In the genomic region with DNA sequence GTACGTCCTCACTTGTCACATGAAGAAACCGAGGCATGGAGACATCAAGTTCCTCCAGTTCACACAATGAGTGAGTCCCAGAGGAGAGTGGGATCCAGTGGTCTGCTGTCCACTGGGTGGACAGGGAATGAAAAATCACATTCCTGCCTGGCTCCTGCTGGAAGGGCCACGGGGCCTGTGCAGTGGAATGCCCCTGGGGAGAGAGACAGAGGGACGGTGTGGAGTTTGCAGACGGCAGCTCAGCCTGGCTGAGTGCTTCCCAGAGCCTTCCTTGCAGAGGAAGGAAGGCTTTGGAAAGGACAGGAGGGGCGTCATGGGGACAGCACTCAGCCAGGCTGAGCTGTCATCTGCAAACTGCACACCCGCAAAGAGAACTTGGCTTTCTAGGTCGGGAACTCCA, we compare ENCODE assay signal across 24 cellular contexts.
"Had no signal": no experiment of that assay in that cellular context is flagged by ENCODE, and none has a peak within 500 bp of the region (broad histone marks: within the 10 kb centered on the region; RNA-seq: fewer than 3 reads in every experiment).

No MANE protein-coding gene starts in this region.

- H3K4me3 ChIP-seq: colonic mucosa, mucosa of descending colon, transverse colon had no signal

- H3K9ac ChIP-seq: parathyroid adenoma had no signal

- H3K4me1 ChIP-seq: colonic mucosa, parathyroid adenoma, transverse colon had no signal

- H3K27ac Mint-ChIP-seq: activated CD4-positive, alpha-beta T cell treated with anti-CD3 and anti-CD28 coated beads, Interleukin-2, amount 10 ng/mL, durations not matched to agents 24 days and 14 days; activated CD8-positive, alpha-beta T cell treated with anti-CD3 and anti-CD28 coated beads for 36 hours; activated naive CD8-positive, alpha-beta T cell; activated T-helper 2 cell treated with anti-CD3 and anti-CD28 coated beads, Interferon-gamma antibody, Interleukin-2, Interleukin-4, amounts not matched to agents 10 μg/mL and 5 μg/mL and 100 μg/mL, durations not matched to agents 14 hours and 24 hours and 36 hours; memory B cell; nephron progenitor cell; T-helper 1 cell treated with Interleukin-12 subunit alpha and Interleukin-12 subunit beta and Interleukin-4 antibody, amounts not matched to agents 30 μg/mL and 1 μg/mL, for 36 hours had no signal

- H3K36me3 ChIP-seq: colonic mucosa, transverse colon had no signal

- H3K9me3 ChIP-seq: colonic mucosa, mucosa of descending colon, transverse colon had no signal

- H3K9me3 Mint-ChIP-seq: activated CD4-positive, alpha-beta T cell treated with anti-CD3 and anti-CD28 coated beads, Interleukin-2, amount 10 ng/mL, durations not matched to agents 24 days and 14 days; activated CD8-positive, alpha-beta T cell treated with anti-CD3 and anti-CD28 coated beads for 36 hours; activated T-helper 2 cell treated with anti-CD3 and anti-CD28 coated beads, Interferon-gamma antibody, Interleukin-2, Interleukin-4, amounts not matched to agents 10 μg/mL and 5 μg/mL and 100 μg/mL, durations not matched to agents 14 hours and 24 hours and 36 hours; memory B cell; nephron progenitor cell; T-helper 1 cell treated with Interleukin-12 subunit alpha and Interleukin-12 subunit beta and Interleukin-4 antibody, amounts not matched to agents 30 μg/mL and 1 μg/mL, for 36 hours had no signal

- ATAC-seq: activated CD4-positive, CD25-positive, alpha-beta regulatory T cell treated with anti-CD3 and anti-CD28 coated beads, Interleukin-2, amount 50 U/mL, for 24 hours; activated CD8-positive, alpha-beta T cell treated with anti-CD3 and anti-CD28 coated beads for 36 hours; left colon; mucosa of descending colon; right cardiac atrium had no signal

- H3K4me3 Mint-ChIP-seq: activated CD4-positive, alpha-beta T cell treated with anti-CD3 and anti-CD28 coated beads, Interleukin-2, amount 10 ng/mL, durations not matched to agents 24 days and 14 days; activated CD8-positive, alpha-beta T cell treated with anti-CD3 and anti-CD28 coated beads for 36 hours; activated naive CD8-positive, alpha-beta T cell; memory B cell; nephron progenitor cell; T-helper 1 cell treated with Interleukin-12 subunit alpha and Interleukin-12 subunit beta and Interleukin-4 antibody, amounts not matched to agents 30 μg/mL and 1 μg/mL, for 36 hours had no signal

- H2AFZ ChIP-seq: parathyroid adenoma had no signal

- H3K4me1 Mint-ChIP-seq: activated CD4-positive, alpha-beta T cell treated with anti-CD3 and anti-CD28 coated beads, Interleukin-2, amount 10 ng/mL, durations not matched to agents 24 days and 14 days; memory B cell had no signal

- H3K36me3 Mint-ChIP-seq: activated naive CD8-positive, alpha-beta T cell; memory B cell had no signal

- H3K27ac ChIP-seq: colonic mucosa, parathyroid adenoma, transverse colon, VCaP had no signal

- H3K27me3 ChIP-seq: colonic mucosa, transverse colon had no signal

- DNase-seq: activated CD4-positive, alpha-beta T cell treated with anti-CD3 and anti-CD28 coated beads, Interleukin-2, amount 10 ng/mL, durations not matched to agents 24 days and 14 days; activated CD8-positive, alpha-beta T cell treated with anti-CD3 and anti-CD28 coated beads for 36 hours; activated T-cell treated with anti-CD3 and anti-CD28 coated beads, Interleukin-2, amount 50 U/mL, for 48 hours; cerebellar nuclear complex; colonic mucosa; effector CD8-positive, alpha-beta T cell; hippocampal formation; kidney; left colon; mucosa of descending colon; nephron progenitor cell; stimulated activated CD4-positive, alpha-beta T cell treated with anti-CD3 and anti-CD28 coated beads, Interleukin-2, amount 100 ng/mL, for 48 hours; stimulated activated naive CD4-positive, alpha-beta T cell treated with Interleukin-2 at 50 U/mL for 16 hours; SW 1271; T-helper 9 cell; transverse colon had no signal

- H3K79me2 ChIP-seq: parathyroid adenoma had no signal

- H3K27me3 Mint-ChIP-seq: activated CD4-positive, alpha-beta T cell treated with anti-CD3 and anti-CD28 coated beads, Interleukin-2, amount 10 ng/mL, durations not matched to agents 24 days and 14 days; activated naive CD8-positive, alpha-beta T cell had no signal
